Comparison of ENCODE assay signal across 2 cellular contexts in genomic region chr19:530133-531008, GRCh38.
TF ChIP-seq lines count a peak whose summit lies in the region.

No MANE protein-coding gene starts in this region.

TF ChIP-seq in A549, 52 proteins besides CTCF, POLR2A, EP300 and RAD21:
- TF ChIP-seq, protein P1, sequence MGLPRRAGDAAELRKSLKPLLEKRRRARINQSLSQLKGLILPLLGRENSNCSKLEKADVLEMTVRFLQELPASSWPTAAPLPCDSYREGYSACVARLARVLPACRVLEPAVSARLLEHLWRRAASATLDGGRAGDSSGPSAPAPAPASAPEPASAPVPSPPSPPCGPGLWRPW (IDR thresholded peaks at IDR 0.05), result no peak
- TF ChIP-seq, protein P2, sequence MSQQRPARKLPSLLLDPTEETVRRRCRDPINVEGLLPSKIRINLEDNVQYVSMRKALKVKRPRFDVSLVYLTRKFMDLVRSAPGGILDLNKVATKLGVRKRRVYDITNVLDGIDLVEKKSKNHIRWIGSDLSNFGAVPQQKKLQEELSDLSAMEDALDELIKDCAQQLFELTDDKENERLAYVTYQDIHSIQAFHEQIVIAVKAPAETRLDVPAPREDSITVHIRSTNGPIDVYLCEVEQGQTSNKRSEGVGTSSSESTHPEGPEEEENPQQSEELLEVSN (IDR thresholded peaks at IDR 0.05; ENCODE audit: borderline replicate concordance, low read depth), result peak; percentile 10; the same call in 1 of the 2 replicates

TF ChIP-seq in IMR-90, 13 proteins besides CTCF, POLR2A, EP300 and RAD21:
- TF ChIP-seq FOS (IDR thresholded peaks at IDR 0.05; ENCODE audit: low read depth, low read length), result no peak
- TF ChIP-seq SMC3 (IDR thresholded peaks at IDR 0.05; ENCODE audit: low read depth, low read length), result no peak
- no peak for TF ChIP-seq MXI1 (IDR thresholded peaks at IDR 0.05; ENCODE audit: borderline replicate concordance, low read depth, low read length)
- no peak for TF ChIP-seq BHLHE40 (IDR thresholded peaks at IDR 0.05; ENCODE audit: low read depth, low read length)
- no peak for TF ChIP-seq CHD1 (IDR thresholded peaks at IDR 0.05; ENCODE audit: low read depth, low read length)
- TF ChIP-seq RFX5 (IDR thresholded peaks at IDR 0.05; ENCODE audit: low read depth, low read length), result no peak
- TF ChIP-seq MAZ (IDR thresholded peaks at IDR 0.05; ENCODE audit: borderline replicate concordance, low read depth, low read length), result no peak
- no peak for TF ChIP-seq MAFK (IDR thresholded peaks at IDR 0.05; ENCODE audit: low read depth, low read length)
- TF ChIP-seq NFE2L2 (IDR thresholded peaks at IDR 0.05; ENCODE audit: low read depth, low read length), result no peak
- TF ChIP-seq RCOR1 (IDR thresholded peaks at IDR 0.05; ENCODE audit: insufficient replicate concordance, low read length), result no peak
- no peak for TF ChIP-seq USF2 (IDR thresholded peaks at IDR 0.05; ENCODE audit: low read depth, low read length)
- no peak for TF ChIP-seq CEBPB (IDR thresholded peaks at IDR 0.05; ENCODE audit: low read depth, low read length)
- TF ChIP-seq, protein P3, sequence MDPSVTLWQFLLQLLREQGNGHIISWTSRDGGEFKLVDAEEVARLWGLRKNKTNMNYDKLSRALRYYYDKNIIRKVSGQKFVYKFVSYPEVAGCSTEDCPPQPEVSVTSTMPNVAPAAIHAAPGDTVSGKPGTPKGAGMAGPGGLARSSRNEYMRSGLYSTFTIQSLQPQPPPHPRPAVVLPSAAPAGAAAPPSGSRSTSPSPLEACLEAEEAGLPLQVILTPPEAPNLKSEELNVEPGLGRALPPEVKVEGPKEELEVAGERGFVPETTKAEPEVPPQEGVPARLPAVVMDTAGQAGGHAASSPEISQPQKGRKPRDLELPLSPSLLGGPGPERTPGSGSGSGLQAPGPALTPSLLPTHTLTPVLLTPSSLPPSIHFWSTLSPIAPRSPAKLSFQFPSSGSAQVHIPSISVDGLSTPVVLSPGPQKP (IDR thresholded peaks at IDR 0.05; ENCODE audit: borderline replicate concordance, low read depth, low read length), result no peak
